16 cellular contexts compared by ENCODE assay signal in the genomic region with DNA sequence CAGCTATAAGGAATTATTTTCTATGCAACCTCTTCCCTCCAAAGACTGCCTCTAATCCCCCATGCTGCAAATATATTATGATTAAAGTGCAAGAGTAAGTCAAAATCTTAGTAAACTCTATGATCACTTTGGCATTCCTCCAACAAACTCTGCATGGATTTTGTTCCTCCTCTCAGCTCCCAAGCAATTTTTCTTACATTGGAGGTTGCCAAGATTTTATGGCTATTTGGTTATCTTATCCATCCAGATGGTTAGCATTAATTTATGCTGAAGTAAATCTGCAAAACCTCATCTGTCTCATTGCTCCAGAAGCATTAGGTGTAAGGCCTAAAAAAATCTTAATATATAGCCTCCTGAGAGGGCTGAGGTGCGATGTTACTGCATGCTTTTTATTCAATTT.
A peak's percentile ranks its signal among the peaks of the same experiment; 100 is the strongest.
DNase-seq lines count a peak whose midpoint lies in the region; ATAC-seq, FAIRE-seq and TF ChIP-seq lines count a peak whose summit lies in the region.
"Had no signal": no experiment of that assay in that cellular context is flagged by ENCODE, and none has a peak within 500 bp of the region (broad histone marks: within the 10 kb centered on the region; RNA-seq: fewer than 3 reads in every experiment).

No MANE protein-coding gene starts in this region.

- H3K79me2 ChIP-seq in astrocyte (ENCODE audit: insufficient read depth, low read length): peaks cover 27% of the 10 kb centered on the region

- ATAC-seq in IMR-90 (ENCODE audit: low read depth) (no peak), sciatic nerve (no peak), GM18858 (IDR thresholded peaks at IDR 0.05; ENCODE audit: unreplicated experiment) (no peak)
- ATAC-seq: left cardiac atrium had no signal

- H3K23ac ChIP-seq in IMR-90 (ENCODE audit: low read depth, low read length): no peak overlapping the region

- no peak overlapping the region for H4K91ac ChIP-seq in IMR-90 (ENCODE audit: insufficient read depth, low read depth, low read length)

- H3K4ac ChIP-seq in IMR-90 (ENCODE audit: low read depth, low read length): no peak overlapping the region

- H3K4me1 Mint-ChIP-seq in astrocyte (ENCODE audit: low read depth, unreplicated experiment): peaks cover 10% of the 10 kb centered on the region

- intact Hi-C loops in IMR-90 (cut with micrococcal nuclease) (loop anchor here (5.0 to 10.0 kb wide), 3 partner anchors 170 to 412 kb away; no protein-coding TSS in a partner anchor), sciatic nerve (cut with DNase I) (no loop called here)

- H4K5ac ChIP-seq in IMR-90 (ENCODE audit: low read depth, low read length): no peak overlapping the region

- no peaks in the 10 kb centered on the region; the same call in 1 of the 2 replicates for H3K27me3 ChIP-seq in IMR-90 (ENCODE audit: control insufficient read depth, insufficient read depth, low read length)
- no peaks in the 10 kb centered on the region for H3K27me3 ChIP-seq in astrocyte (ENCODE audit: insufficient read depth, low read length)
- H3K27me3 ChIP-seq: BLaER1, tibial nerve had no signal

- no peak overlapping the region for H2AK5ac ChIP-seq in IMR-90 (ENCODE audit: low read depth, low read length)

- CTCF ChIA-PET in IMR-90 (lab: Yijun Ruan, JAX): interaction anchor here (1.3 kb wide), 1 partner anchor 10 kb away, joined by 3 read pairs; no protein-coding TSS in a partner anchor

- in situ Hi-C loops in IMR-90 (cut with MboI; ENCODE audit: low sequenced_read_pairs): no loop called here

- dilution Hi-C loops in IMR-90 (cut with HindIII; ENCODE audit: low sequenced_read_pairs, unreplicated experiment): no loop called here

- TF ChIP-seq CTCF in IMR-90 (conservative IDR thresholded peaks at IDR 0.05; ENCODE audit: low read depth, low read length): no peak
- TF ChIP-seq CTCF in astrocyte (IDR thresholded peaks at IDR 0.05; ENCODE audit: insufficient read depth, low read depth, low read length): no peak
- no peak for TF ChIP-seq CTCF in fibroblast of villous mesenchyme (IDR thresholded peaks at IDR 0.05; ENCODE audit: insufficient read depth, low read depth, low read length)

- no peaks in the 10 kb centered on the region for H3K36me3 ChIP-seq in IMR-90 (ENCODE audit: control insufficient read depth, insufficient read depth, low read length)
- H3K36me3 ChIP-seq in astrocyte (ENCODE audit: insufficient read depth, low read length): no peaks in the 10 kb centered on the region
- H3K36me3 ChIP-seq: tibial nerve had no signal

- H3K27me3 Mint-ChIP-seq in astrocyte (ENCODE audit: low read depth, unreplicated experiment): no peaks in the 10 kb centered on the region

- H3K4me3 ChIP-seq in IMR-90 (ENCODE audit: insufficient read depth, low read depth, low read length) (no peak overlapping the region), astrocyte (ENCODE audit: insufficient read depth, low read depth, low read length) (no peak overlapping the region), fibroblast of villous mesenchyme (ENCODE audit: low read depth, low read length) (no peak overlapping the region)
- H3K4me3 ChIP-seq: BLaER1, tibial nerve had no signal

- peaks cover 6% of the 10 kb centered on the region for H3K36me3 Mint-ChIP-seq in astrocyte (ENCODE audit: low read depth, unreplicated experiment)

- no peak overlapping the region for H3K56ac ChIP-seq in IMR-90 (ENCODE audit: extremely low read depth, insufficient read depth, low read length)

- DNase-seq in DMS 273 (lab: John Stamatoyannopoulos, UW; ENCODE audit: unreplicated experiment) (peak; percentile 89), IMR-90 (peak; percentile 67), astrocyte (ENCODE audit: low read depth) (peak; percentile 87), fibroblast of villous mesenchyme (ENCODE audit: low read depth) (peak; percentile 94), sciatic nerve (ENCODE audit: low spot score) (no peak), NCI-H146 treated with DMSO at 0.1 percent for 48 hours (lab: John Stamatoyannopoulos, UW; ENCODE audit: unreplicated experiment) (no peak), Kasumi-1 (lab: John Stamatoyannopoulos, UW) (no peak)
- DNase-seq: amniotic stem cell, left cardiac atrium, NCI-H1930, SHP77 had no signal

- H2BK120ac ChIP-seq in IMR-90 (ENCODE audit: low read depth, low read length): no peak overlapping the region

- H3K27ac ChIP-seq in IMR-90 (ENCODE audit: insufficient read depth, low read length): no peak overlapping the region
- H3K27ac ChIP-seq in astrocyte (ENCODE audit: low read depth, low read length): no peak overlapping the region
- H3K27ac ChIP-seq: BLaER1, tibial nerve had no signal

- no peaks in the 10 kb centered on the region for H3K9me3 Mint-ChIP-seq in astrocyte (ENCODE audit: unreplicated experiment)

- no peak overlapping the region for H2BK15ac ChIP-seq in IMR-90 (ENCODE audit: low read depth, low read length)

- no peak overlapping the region for H2BK20ac ChIP-seq in IMR-90 (ENCODE audit: low read depth, low read length)

- no peak overlapping the region for H3K18ac ChIP-seq in IMR-90 (ENCODE audit: low read depth, low read length)

- no peak overlapping the region for H2BK5ac ChIP-seq in IMR-90 (ENCODE audit: low read depth, low read length, poor library complexity, severe bottlenecking)

- TF ChIP-seq POLR2A in IMR-90 (IDR thresholded peaks at IDR 0.05; ENCODE audit: low read depth, low read length): no peak

- H3K79me1 ChIP-seq in IMR-90 (ENCODE audit: low read depth in 1 of 2, low read length in 2 of 2): no peaks in the 10 kb centered on the region

- POLR2A ChIA-PET in IMR-90 (lab: Charles Lee; ENCODE audit: unreplicated experiment): no interaction called here

- H3K9me1 ChIP-seq in IMR-90 (ENCODE audit: insufficient read depth, low read length): peaks cover 4% of the 10 kb centered on the region; the same call in 1 of the 2 replicates

- no peak for FAIRE-seq in astrocyte (lab: Jason Lieb, UNC)
- FAIRE-seq: TTC549 had no signal

- H3K4me1 ChIP-seq in IMR-90 (ENCODE audit: control insufficient read depth, insufficient read depth, low read length) (no peaks in the 10 kb centered on the region), astrocyte (ENCODE audit: insufficient read depth, low read length) (peaks cover 8% of the 10 kb centered on the region)

- no peak for TF ChIP-seq RAD21 in IMR-90 (IDR thresholded peaks at IDR 0.05; ENCODE audit: low read length)

- no peaks in the 10 kb centered on the region for H4K20me1 ChIP-seq in IMR-90 (ENCODE audit: insufficient read depth, low read length)
- H4K20me1 ChIP-seq in astrocyte (ENCODE audit: insufficient read depth, low read length): peaks cover 38% of the 10 kb centered on the region

- H3K27ac Mint-ChIP-seq in astrocyte (ENCODE audit: unreplicated experiment): no peak overlapping the region

- no CpG with 5 or more reads among the region's 1 CpG for WGBS in IMR-90 (ENCODE audit: extremely low coverage in 2 of 2, insufficient read length in 1 of 2), 2 experiments

- H3K4me2 ChIP-seq in IMR-90 (ENCODE audit: low read depth, low read length) (no peak overlapping the region), astrocyte (ENCODE audit: low read length) (no peak overlapping the region)
- H3K4me2 ChIP-seq: BLaER1 had no signal

- H3K9me3 ChIP-seq in IMR-90 (ENCODE audit: control insufficient read depth, insufficient read depth, low read length): no peaks in the 10 kb centered on the region
- H3K9me3 ChIP-seq in astrocyte (ENCODE audit: insufficient read depth, low read depth, low read length): no peaks in the 10 kb centered on the region
- H3K9me3 ChIP-seq: BLaER1, tibial nerve had no signal

- H4K8ac ChIP-seq in IMR-90 (ENCODE audit: low read depth in 2 of 2, low read length in 2 of 2): no peak overlapping the region

- H3K9ac ChIP-seq in IMR-90 (ENCODE audit: low read depth, low read length): no peak overlapping the region
- no peak overlapping the region for H3K9ac ChIP-seq in astrocyte (ENCODE audit: low read length)
- H3K9ac ChIP-seq: BLaER1 had no signal

- no peak overlapping the region for H2AFZ ChIP-seq in IMR-90 (replicated peaks; ENCODE audit: low read length, poor library complexity)
- no peak overlapping the region for H2AFZ ChIP-seq in astrocyte (ENCODE audit: low read depth, low read length)

- H3K4me3 Mint-ChIP-seq in astrocyte (ENCODE audit: unreplicated experiment): no peak overlapping the region
- H3K4me3 Mint-ChIP-seq: activated T-helper 1 cell treated with anti-CD3 and anti-CD28 coated beads, Interleukin-12 subunit alpha, Interleukin-12 subunit beta, Interleukin-2, Interleukin-4 antibody, amounts not matched to agents 30 ng/mL and 10 ng/mL and 1 ng/mL, durations not matched to agents 14 hours and 24 hours and 36 hours had no signal

- no TSS peak for BruUV-seq in IMR-90 (replicated peaks; lab: Mats Ljungman, UMichigan)

- no peak overlapping the region for H3K14ac ChIP-seq in IMR-90 (replicated peaks; ENCODE audit: low read depth, low read length)

- H2AK9ac ChIP-seq in IMR-90 (replicated peaks; ENCODE audit: low read depth, low read length, poor library complexity): no peak overlapping the region

TF ChIP-seq in IMR-90, 13 proteins besides CTCF, POLR2A, EP300 and RAD21 (continues in another document):
- TF ChIP-seq MAZ (IDR thresholded peaks at IDR 0.05; ENCODE audit: borderline replicate concordance, low read depth, low read length) (no peak), FOS (IDR thresholded peaks at IDR 0.05; ENCODE audit: low read depth, low read length) (no peak), CEBPB (IDR thresholded peaks at IDR 0.05; ENCODE audit: low read depth, low read length) (no peak), CHD1 (IDR thresholded peaks at IDR 0.05; ENCODE audit: low read depth, low read length) (no peak), MXI1 (IDR thresholded peaks at IDR 0.05; ENCODE audit: borderline replicate concordance, low read depth, low read length) (no peak), ELK1 (IDR thresholded peaks at IDR 0.05; ENCODE audit: borderline replicate concordance, low read depth, low read length) (no peak), BHLHE40 (IDR thresholded peaks at IDR 0.05; ENCODE audit: low read depth, low read length) (no peak)
- TF ChIP-seq, protein P1, sequence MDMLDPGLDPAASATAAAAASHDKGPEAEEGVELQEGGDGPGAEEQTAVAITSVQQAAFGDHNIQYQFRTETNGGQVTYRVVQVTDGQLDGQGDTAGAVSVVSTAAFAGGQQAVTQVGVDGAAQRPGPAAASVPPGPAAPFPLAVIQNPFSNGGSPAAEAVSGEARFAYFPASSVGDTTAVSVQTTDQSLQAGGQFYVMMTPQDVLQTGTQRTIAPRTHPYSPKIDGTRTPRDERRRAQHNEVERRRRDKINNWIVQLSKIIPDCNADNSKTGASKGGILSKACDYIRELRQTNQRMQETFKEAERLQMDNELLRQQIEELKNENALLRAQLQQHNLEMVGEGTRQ (IDR thresholded peaks at IDR 0.05; ENCODE audit: low read depth, low read length): no peak

Comparison
In these comparisons a context has a peak if more than half of its experiments do, and no peak if none do; other contexts are left out.
1. DNase-seq: peak in DMS 273 (single experiment), IMR-90 (single experiment), astrocyte (single experiment) and fibroblast of villous mesenchyme (single experiment); none in sciatic nerve (single experiment), NCI-H146 treated with DMSO at 0.1 percent for 48 hours (single experiment) and Kasumi-1 (0 of 2).